Comparison of ENCODE assay signal across 29 cellular contexts in genomic region chr6:35278708-35279107, GRCh38. TPM values are rescaled to one million over a fixed set of nuclear protein-coding genes. Genes with fewer than 3 reads are reported as not detected.
"Had no signal": no experiment of that assay in that cellular context is flagged by ENCODE, and none has a peak within 500 bp of the region (broad histone marks: within the 10 kb centered on the region; RNA-seq: fewer than 3 reads in every experiment).

No MANE protein-coding gene starts in this region.

- H3K27me3 ChIP-seq: breast epithelium, esophagus squamous epithelium, hepatocyte, neutrophil, tibial nerve had no signal

- H3K27me3 Mint-ChIP-seq: activated CD4-positive, alpha-beta memory T cell treated with anti-CD3 and anti-CD28 coated beads, Interleukin-2, amount 10 ng/mL, durations not matched to agents 7 days and 5 days; activated CD4-positive, alpha-beta T cell treated with anti-CD3 and anti-CD28 coated beads, Interleukin-2, amount 10 ng/mL, durations not matched to agents 7 days and 5 days; activated naive CD4-positive, alpha-beta T cell treated with anti-CD3 and anti-CD28 coated beads, Interleukin-2, amount 50 U/mL, for 24 hours; activated naive CD8-positive, alpha-beta T cell treated with anti-CD3 and anti-CD28 coated beads, Interleukin-2, amount 50 U/mL, for 24 hours; activated T-cell treated with anti-CD3 and anti-CD28 coated beads, Interleukin-2, amount 50 U/mL, for 24 hours; central memory CD8-positive, alpha-beta T cell; dendritic cell treated with granulocyte-macrophage colony-stimulating factor and Interleukin-4, amounts not matched to agents 40 ng/mL and 50 ng/mL, for 4 days; natural killer cell treated with Interleukin-12 subunit alpha and Interleukin-12 subunit beta and Interleukin-15 and Interleukin-18, amount 100 ng/mL, for 72 hours; T-helper 17 cell had no signal

- H3K79me2 ChIP-seq: hepatocyte had no signal

- H3K9me3 Mint-ChIP-seq: activated CD4-positive, alpha-beta memory T cell treated with anti-CD3 and anti-CD28 coated beads, Interleukin-2, amount 10 ng/mL, durations not matched to agents 7 days and 5 days; activated CD4-positive, alpha-beta T cell treated with anti-CD3 and anti-CD28 coated beads, Interleukin-2, amount 10 ng/mL, durations not matched to agents 7 days and 5 days; activated naive CD4-positive, alpha-beta T cell treated with anti-CD3 and anti-CD28 coated beads, Interleukin-2, amount 50 U/mL, for 24 hours; activated naive CD8-positive, alpha-beta T cell treated with anti-CD3 and anti-CD28 coated beads, Interleukin-2, amount 50 U/mL, for 24 hours; activated T-cell treated with anti-CD3 and anti-CD28 coated beads, Interleukin-2, amount 50 U/mL, for 24 hours; central memory CD8-positive, alpha-beta T cell; dendritic cell treated with granulocyte-macrophage colony-stimulating factor and Interleukin-4, amounts not matched to agents 40 ng/mL and 50 ng/mL, for 4 days; natural killer cell treated with Interleukin-12 subunit alpha and Interleukin-12 subunit beta and Interleukin-15 and Interleukin-18, amount 100 ng/mL, for 72 hours had no signal

- H3K4me2 ChIP-seq: hepatocyte, smooth muscle cell had no signal

- H2AFZ ChIP-seq: hepatocyte had no signal

- H3K27ac Mint-ChIP-seq: activated CD4-positive, alpha-beta memory T cell treated with anti-CD3 and anti-CD28 coated beads, Interleukin-2, amount 10 ng/mL, durations not matched to agents 7 days and 5 days; activated CD4-positive, alpha-beta T cell treated with anti-CD3 and anti-CD28 coated beads, Interleukin-2, amount 10 ng/mL, durations not matched to agents 7 days and 5 days; activated naive CD4-positive, alpha-beta T cell treated with anti-CD3 and anti-CD28 coated beads, Interleukin-2, amount 50 U/mL, for 24 hours; activated naive CD8-positive, alpha-beta T cell treated with anti-CD3 and anti-CD28 coated beads, Interleukin-2, amount 50 U/mL, for 24 hours; activated T-cell treated with anti-CD3 and anti-CD28 coated beads, Interleukin-2, amount 50 U/mL, for 24 hours; dendritic cell treated with granulocyte-macrophage colony-stimulating factor and Interleukin-4, amounts not matched to agents 40 ng/mL and 50 ng/mL, for 4 days; natural killer cell treated with Interleukin-12 subunit alpha and Interleukin-12 subunit beta and Interleukin-15 and Interleukin-18, amount 100 ng/mL, for 72 hours; T-helper 17 cell had no signal

- H3K9me3 ChIP-seq: breast epithelium, esophagus squamous epithelium, lower lobe of right lung, mucosa of descending colon, neutrophil, prostate gland, tibial nerve had no signal

- H3K27ac ChIP-seq: breast epithelium, esophagus squamous epithelium, hepatocyte, lower lobe of right lung, neutrophil, prostate gland, tibial nerve had no signal

- H3K4me3 Mint-ChIP-seq: activated CD4-positive, alpha-beta memory T cell treated with anti-CD3 and anti-CD28 coated beads, Interleukin-2, amount 10 ng/mL, durations not matched to agents 7 days and 5 days; activated CD4-positive, alpha-beta T cell treated with anti-CD3 and anti-CD28 coated beads, Interleukin-2, amount 10 ng/mL, durations not matched to agents 7 days and 5 days; activated naive CD4-positive, alpha-beta T cell treated with anti-CD3 and anti-CD28 coated beads, Interleukin-2, amount 50 U/mL, for 24 hours; activated naive CD8-positive, alpha-beta T cell treated with anti-CD3 and anti-CD28 coated beads, Interleukin-2, amount 50 U/mL, for 24 hours; activated T-cell treated with anti-CD3 and anti-CD28 coated beads, Interleukin-2, amount 50 U/mL, for 24 hours; central memory CD8-positive, alpha-beta T cell; dendritic cell treated with granulocyte-macrophage colony-stimulating factor and Interleukin-4, amounts not matched to agents 40 ng/mL and 50 ng/mL, for 4 days; natural killer cell treated with Interleukin-12 subunit alpha and Interleukin-12 subunit beta and Interleukin-15 and Interleukin-18, amount 100 ng/mL, for 72 hours; T-helper 17 cell had no signal

- H3K4me1 Mint-ChIP-seq: activated naive CD8-positive, alpha-beta T cell treated with anti-CD3 and anti-CD28 coated beads, Interleukin-2, amount 50 U/mL, for 24 hours had no signal

- H3K4me1 ChIP-seq: breast epithelium, prostate gland had no signal

- H3K4me3 ChIP-seq: breast epithelium, esophagus squamous epithelium, hepatocyte, lower lobe of right lung, mucosa of descending colon, prostate gland, smooth muscle cell, tibial nerve had no signal

- H3K36me3 ChIP-seq: prostate gland had no signal

- DNase-seq: activated CD4-positive, alpha-beta memory T cell treated with anti-CD3 and anti-CD28 coated beads, Interleukin-2, amount 10 ng/mL, durations not matched to agents 7 days and 5 days; activated CD4-positive, alpha-beta T cell treated with anti-CD3 and anti-CD28 coated beads for 1 hour; activated CD4-positive, alpha-beta T cell treated with anti-CD3 and anti-CD28 coated beads, Interleukin-2, amount 10 ng/mL, durations not matched to agents 7 days and 5 days; activated CD8-positive, alpha-beta memory T cell treated with anti-CD3 and anti-CD28 coated beads, Interleukin-2, amount 50 U/mL, for 48 hours; activated naive CD8-positive, alpha-beta T cell treated with anti-CD3 and anti-CD28 coated beads, Interleukin-2, amount 50 U/mL, for 24 hours; activated T-cell treated with anti-CD3 and anti-CD28 coated beads, Interleukin-2, amount 50 U/mL, for 24 hours; amygdala; effector CD4-positive, alpha-beta T cell; esophagus squamous epithelium; kidney; lower lobe of right lung; mesenchymal stem cell; mucosa of descending colon; retina; stimulated activated CD4-positive, alpha-beta T cell treated with anti-CD3 and anti-CD28 coated beads, Interleukin-15, amount 100 ng/mL, for 24 hours; stimulated activated naive CD4-positive, alpha-beta T cell treated with Interleukin-2 at 50 U/mL for 16 hours; T-helper 17 cell; T1000 had no signal

RNA-seq across cellular contexts. Expression of gene DEF6, which starts 18.9 kb away (rescaled TPM):
- total RNA-seq: myocyte had no signal
